In genomic region chr7:6453737-6454136, GRCh38 we compare ENCODE assay signal across 16 cellular contexts. TPM values are rescaled to one million over a fixed set of nuclear protein-coding genes. Genes with fewer than 3 reads are reported as not detected.
DNase-seq lines count a peak whose midpoint lies in the region; ATAC-seq, FAIRE-seq and TF ChIP-seq lines count a peak whose summit lies in the region.
"Had no signal": no experiment of that assay in that cellular context is flagged by ENCODE, and none has a peak within 500 bp of the region (broad histone marks: within the 10 kb centered on the region; RNA-seq: fewer than 3 reads in every experiment).

No MANE protein-coding gene starts in this region.

- dilution Hi-C loops in keratinocyte (cut with MboI; ENCODE audit: extremely low pct_ligation_motif_present, low sequenced_read_pairs), result no loop called here

- H3K9ac ChIP-seq in keratinocyte (ENCODE audit: control insufficient read depth, extremely low read depth, insufficient read depth, low read length), result no peak overlapping the region

- TF ChIP-seq POLR2A in heart left ventricle (IDR thresholded peaks at IDR 0.05), result no peak

- WGBS in heart left ventricle, 4 donors, result 77 to 89% (median 80%) methylated on average over 4 of the region's 4 CpGs

- H3K36me3 ChIP-seq in keratinocyte (ENCODE audit: control insufficient read depth in 2 of 2, extremely low read depth in 1 of 2, insufficient read depth in 2 of 2, low read length in 2 of 2) (no peaks in the 10 kb centered on the region), heart left ventricle (no peaks in the 10 kb centered on the region)

- no peaks in the 10 kb centered on the region for H3K79me2 ChIP-seq in keratinocyte (ENCODE audit: control insufficient read depth, insufficient read depth, low read length)

- no peak overlapping the region for H3K27ac Mint-ChIP-seq in stimulated activated memory B cell treated with anti-CD40 and anti-IgM and Interleukin-4, amounts not matched to agents 10 μg/mL and 1 μg/mL and 100 μg/mL, for 72 hours
- H3K27ac Mint-ChIP-seq: dendritic cell treated with granulocyte-macrophage colony-stimulating factor and Interleukin-4, amounts not matched to agents 40 ng/mL and 50 ng/mL, for 4 days; mesothelial cell of epicardium had no signal

- H3K4me1 ChIP-seq in keratinocyte (ENCODE audit: control insufficient read depth, extremely low read depth, insufficient read depth, low read length) (peaks cover 15% of the 10 kb centered on the region), heart left ventricle (peaks cover 0 to 4% (median 0%) of the 10 kb centered on the region in 12 donors)

- H3K4me1 Mint-ChIP-seq in stimulated activated memory B cell treated with anti-CD40 and anti-IgM and Interleukin-4, amounts not matched to agents 10 μg/mL and 1 μg/mL and 100 μg/mL, for 72 hours, result peaks cover 6% of the 10 kb centered on the region
- H3K4me1 Mint-ChIP-seq: mesothelial cell of epicardium had no signal

- H3K9me1 ChIP-seq in keratinocyte (ENCODE audit: control insufficient read depth, extremely low read depth, insufficient read depth, low read length), result no peaks in the 10 kb centered on the region

- H3K27me3 ChIP-seq in AG04450 (ENCODE audit: control insufficient read depth, insufficient read depth, low read length), result no peaks in the 10 kb centered on the region
- no peaks in the 10 kb centered on the region for H3K27me3 ChIP-seq in keratinocyte (ENCODE audit: control insufficient read depth, extremely low read depth, insufficient read depth, low read length)
- no peaks in the 10 kb centered on the region for H3K27me3 ChIP-seq in heart left ventricle
- H3K27me3 ChIP-seq: testis had no signal

- no peak for ATAC-seq in heart left ventricle
- ATAC-seq in GM19455 (IDR thresholded peaks at IDR 0.05; ENCODE audit: unreplicated experiment), result no peak
- ATAC-seq in stimulated activated memory B cell treated with anti-CD40 and anti-IgM and Interleukin-4, amounts not matched to agents 10 μg/mL and 1 μg/mL and 100 μg/mL, for 72 hours, result no peak

- peak overlapping the region; percentile 61 for H3K27ac ChIP-seq in AG04450 (ENCODE audit: low read depth, low read length)
- H3K27ac ChIP-seq in keratinocyte (ENCODE audit: control insufficient read depth, insufficient read depth, low read length), result peak overlapping the region; percentile 13
- no peak overlapping the region for H3K27ac ChIP-seq in heart left ventricle
- H3K27ac ChIP-seq: C4-2B, SK-N-MC, testis had no signal

- H3K4me3 Mint-ChIP-seq in stimulated activated memory B cell treated with anti-CD40 and anti-IgM and Interleukin-4, amounts not matched to agents 10 μg/mL and 1 μg/mL and 100 μg/mL, for 72 hours, result no peak overlapping the region
- H3K4me3 Mint-ChIP-seq: dendritic cell treated with granulocyte-macrophage colony-stimulating factor and Interleukin-4, amounts not matched to agents 40 ng/mL and 50 ng/mL, for 4 days; mesothelial cell of epicardium had no signal

- DNase-seq in AG04450 (ENCODE audit: low read depth, low spot score) (no peak), HPDE6-E6E7 (ENCODE audit: extremely low spot score) (peak; percentile 75), amniotic stem cell (lab: John Stamatoyannopoulos, UW) (peak; percentile 80), keratinocyte (ENCODE audit: low read depth, low spot score) (peak; percentile 44), heart left ventricle (no peak), activated gamma-delta T cell treated with Interleukin-2 at 50 U/mL for 16 hours (no peak)
- DNase-seq: activated naive CD4-positive, alpha-beta T cell; NCI-H1092 treated with DMSO at 0.1 percent for 48 hours; NCI-H69; testis had no signal

- no peaks in the 10 kb centered on the region for H3K9me3 Mint-ChIP-seq in stimulated activated memory B cell treated with anti-CD40 and anti-IgM and Interleukin-4, amounts not matched to agents 10 μg/mL and 1 μg/mL and 100 μg/mL, for 72 hours
- H3K9me3 Mint-ChIP-seq: dendritic cell treated with granulocyte-macrophage colony-stimulating factor and Interleukin-4, amounts not matched to agents 40 ng/mL and 50 ng/mL, for 4 days; mesothelial cell of epicardium had no signal

- CTCF ChIA-PET in AG04450 (lab: Charles Lee), result no interaction called here

- peak; percentile 36 for FAIRE-seq in keratinocyte (lab: Jason Lieb, UNC)

- H3K27me3 Mint-ChIP-seq in stimulated activated memory B cell treated with anti-CD40 and anti-IgM and Interleukin-4, amounts not matched to agents 10 μg/mL and 1 μg/mL and 100 μg/mL, for 72 hours, result no peaks in the 10 kb centered on the region
- H3K27me3 Mint-ChIP-seq: dendritic cell treated with granulocyte-macrophage colony-stimulating factor and Interleukin-4, amounts not matched to agents 40 ng/mL and 50 ng/mL, for 4 days had no signal

- H3K4me3 ChIP-seq in AG04450 (ENCODE audit: low read depth, low read length) (no peak overlapping the region), keratinocyte (ENCODE audit: control insufficient read depth in 2 of 3, extremely low read depth in 1 of 3, insufficient read depth in 2 of 3, low read depth in 1 of 3, low read length in 3 of 3) (no peak overlapping the region), heart left ventricle (no peak overlapping the region)
- H3K4me3 ChIP-seq: SK-N-MC, testis had no signal

- intact Hi-C loops in heart left ventricle (cut with DNase I), result no loop called here

- no peaks in the 10 kb centered on the region for H3K36me3 Mint-ChIP-seq in stimulated activated memory B cell treated with anti-CD40 and anti-IgM and Interleukin-4, amounts not matched to agents 10 μg/mL and 1 μg/mL and 100 μg/mL, for 72 hours
- H3K36me3 Mint-ChIP-seq: mesothelial cell of epicardium had no signal

- POLR2A ChIA-PET in AG04450 (lab: Yijun Ruan, JAX), result interaction anchor here (0.6 to 0.9 kb wide), 2 partner anchors 10 to 13 kb away, joined by 3 to 8 read pairs; no protein-coding TSS in a partner anchor

- no peaks in the 10 kb centered on the region for H3K9me3 ChIP-seq in AG04450 (ENCODE audit: control insufficient read depth, insufficient read depth, low read length)
- no peaks in the 10 kb centered on the region for H3K9me3 ChIP-seq in keratinocyte (ENCODE audit: control insufficient read depth, low read depth, low read length)
- H3K9me3 ChIP-seq in heart left ventricle, result no peaks in the 10 kb centered on the region
- H3K9me3 ChIP-seq: testis had no signal

- H3K4me2 ChIP-seq in keratinocyte (ENCODE audit: control insufficient read depth, extremely low read depth, insufficient read depth, low read depth, low read length), result no peak overlapping the region

- H2AFZ ChIP-seq in keratinocyte (ENCODE audit: control insufficient read depth, low read length), result peak overlapping the region; percentile 52

- H4K20me1 ChIP-seq in keratinocyte (ENCODE audit: control insufficient read depth, extremely low read depth, insufficient read depth, low read length), result no peaks in the 10 kb centered on the region

- TF ChIP-seq CTCF in AG04450 (IDR thresholded peaks at IDR 0.05; ENCODE audit: low read depth, low read length) (no peak), keratinocyte (optimal IDR thresholded peaks at IDR 0.05 in 1 of 3, IDR thresholded peaks at IDR 0.05 in 1 of 3, conservative IDR thresholded peaks at IDR 0.05 in 1 of 3; ENCODE audit: extremely low read depth in 1 of 3, insufficient read depth in 2 of 3, low read length in 3 of 3) (peak in 1 of 3 experiments; percentile 44), heart left ventricle (IDR thresholded peaks at IDR 0.05) (no peak)

RNA-seq across cellular contexts. Expression of gene DAGLB, which starts 6.0 kb away (rescaled TPM):
- polyA plus RNA-seq in AG04450 (2011; rRNA removed) (23.1 and 25.3 TPM in 2 replicates), keratinocyte (15.5 to 29.7 TPM (median 20.8 TPM) in 3 replicates), heart left ventricle (10 to 100 TPM in 1 of 2 donors, 1 to 10 TPM in 1; 4.1 to 17.2 TPM)
- 34.4 and 39.1 TPM in 2 replicates for polyA minus RNA-seq in AG04450 (2011; rRNA and poly(A)+ RNA removed)
- 24.8 TPM for polyA plus RNA-seq in keratinocyte (2011; ENCODE audit: low read depth)
- polyA plus RNA-seq in keratinocyte (2011; cell fraction: cytosol; rRNA removed), result 7.7 and 7.9 TPM in 2 replicates
- polyA plus RNA-seq in keratinocyte (2011; cell fraction: nucleus; rRNA removed), result 59.6 and 61.5 TPM in 2 replicates
- 13.1 and 32.3 TPM in 2 replicates for polyA plus RNA-seq in keratinocyte (2012; ENCODE audit: low replicate concordance)
- polyA minus RNA-seq in keratinocyte, result 34.8 to 51.1 TPM (median 41.2 TPM) in 3 replicates
- 20.7 TPM for polyA minus RNA-seq in keratinocyte (2011; cell fraction: cytosol; rRNA and poly(A)+ RNA removed)
- 53.1 and 91.4 TPM in 2 replicates for polyA minus RNA-seq in keratinocyte (2011; cell fraction: nucleus; rRNA and poly(A)+ RNA removed)
- 10 to 100 TPM in 3 of 9 donors, 1 to 10 TPM in 6; 5.3 to 14.7 (median 7.4) TPM for total RNA-seq in heart left ventricle

RNA-seq across cellular contexts. Expression of gene KDELR2, which starts 30.2 kb away (rescaled TPM):
- polyA plus RNA-seq in AG04450 (2011; rRNA removed), result 310 and 373 TPM in 2 replicates
- 171 and 205 TPM in 2 replicates for polyA minus RNA-seq in AG04450 (2011; rRNA and poly(A)+ RNA removed)
- polyA plus RNA-seq in keratinocyte, result 89.2 to 154 TPM (median 145 TPM) in 3 replicates
- 86.1 TPM for polyA plus RNA-seq in keratinocyte (2011; ENCODE audit: low read depth)
- polyA plus RNA-seq in keratinocyte (2011; cell fraction: cytosol; rRNA removed), result 108 and 144 TPM in 2 replicates
- polyA plus RNA-seq in keratinocyte (2011; cell fraction: nucleus; rRNA removed), result 74.9 and 80.3 TPM in 2 replicates
- polyA plus RNA-seq in keratinocyte (2012; ENCODE audit: low replicate concordance), result 66.0 and 110 TPM in 2 replicates
- polyA minus RNA-seq in keratinocyte, result 101 to 126 TPM (median 103 TPM) in 3 replicates
- polyA minus RNA-seq in keratinocyte (2011; cell fraction: cytosol; rRNA and poly(A)+ RNA removed), result 73.5 TPM
- 24.8 and 38.6 TPM in 2 replicates for polyA minus RNA-seq in keratinocyte (2011; cell fraction: nucleus; rRNA and poly(A)+ RNA removed)
- total RNA-seq in heart left ventricle, result 10 to 100 TPM; 35.8 to 86.5 (median 51.1) TPM
- 10 to 100 TPM; 29.1 to 96.6 TPM for polyA plus RNA-seq in heart left ventricle

Comparison
In these comparisons a context has a peak if more than half of its experiments do, and no peak if none do; other contexts are left out.
1. DNase-seq: peak in HPDE6-E6E7 (single experiment), amniotic stem cell (single experiment) and keratinocyte (single experiment); none in AG04450 (single experiment), heart left ventricle (0 of 5) and activated gamma-delta T cell treated with Interleukin-2 at 50 U/mL for 16 hours (single experiment).
2. H3K27ac ChIP-seq: peak in AG04450 (single experiment) and keratinocyte (single experiment); none in heart left ventricle (0 of 12).